In genomic region chr17:71071837-71072236, GRCh38 we compare ENCODE assay signal across 16 cellular contexts.
DNase-seq lines count a peak whose midpoint lies in the region; TF ChIP-seq lines count a peak whose summit lies in the region.
"Had no signal": no experiment of that assay in that cellular context is flagged by ENCODE, and none has a peak within 500 bp of the region (broad histone marks: within the 10 kb centered on the region; RNA-seq: fewer than 3 reads in every experiment).

No MANE protein-coding gene starts in this region.

- no peak overlapping the region for H2AFZ ChIP-seq in neural progenitor cell (replicated peaks)

- H3K36me3 ChIP-seq in BE2C (no peaks in the 10 kb centered on the region), kidney epithelial cell (ENCODE audit: control insufficient read depth, insufficient read depth, low read length) (no peaks in the 10 kb centered on the region), neural progenitor cell (no peaks in the 10 kb centered on the region)
- H3K36me3 ChIP-seq: esophagus muscularis mucosa, HAP-1, tibial nerve had no signal

- no peak for TF ChIP-seq CTCF in BE2C (IDR thresholded peaks at IDR 0.05; ENCODE audit: low read depth, low read length)
- no peak for TF ChIP-seq CTCF in kidney epithelial cell (IDR thresholded peaks at IDR 0.05; ENCODE audit: insufficient read depth, low read length, poor library complexity, severe bottlenecking)
- no peak for TF ChIP-seq CTCF in neural progenitor cell (IDR thresholded peaks at IDR 0.05)

- H3K27ac Mint-ChIP-seq in neural progenitor cell: no peak overlapping the region
- H3K27ac Mint-ChIP-seq: activated naive CD4-positive, alpha-beta T cell treated with anti-CD3 and anti-CD28 coated beads, Interleukin-2, amount 10 ng/mL, durations not matched to agents 7 days and 5 days; IgD-negative memory B cell had no signal

- no peaks in the 10 kb centered on the region for H3K9me3 ChIP-seq in BE2C
- no peaks in the 10 kb centered on the region for H3K9me3 ChIP-seq in neural progenitor cell (ENCODE audit: low read depth)
- H3K9me3 ChIP-seq: esophagus muscularis mucosa, HAP-1, tibial nerve had no signal

- H3K4me2 ChIP-seq in neural progenitor cell: no peak overlapping the region

- no peak overlapping the region for H3K9ac ChIP-seq in neural progenitor cell

- no peak overlapping the region for H3K27ac ChIP-seq in neural progenitor cell
- H3K27ac ChIP-seq: esophagus muscularis mucosa, tibial nerve had no signal

- no peaks in the 10 kb centered on the region for H3K27me3 ChIP-seq in BE2C
- no peaks in the 10 kb centered on the region for H3K27me3 ChIP-seq in kidney epithelial cell (ENCODE audit: control insufficient read depth, insufficient read depth, low read length)
- H3K27me3 ChIP-seq in neural progenitor cell: no peaks in the 10 kb centered on the region
- H3K27me3 ChIP-seq: esophagus muscularis mucosa, tibial nerve had no signal

- H3F3A ChIP-seq in neural progenitor cell (ENCODE audit: low read depth): no peaks in the 10 kb centered on the region

- H3K4me1 ChIP-seq in BE2C (no peaks in the 10 kb centered on the region), neural progenitor cell (no peaks in the 10 kb centered on the region)
- H3K4me1 ChIP-seq: esophagus muscularis mucosa, HAP-1, tibial nerve had no signal

- peaks cover 2% of the 10 kb centered on the region for H3K4me1 Mint-ChIP-seq in neural progenitor cell
- H3K4me1 Mint-ChIP-seq: activated naive CD4-positive, alpha-beta T cell treated with anti-CD3 and anti-CD28 coated beads, Interleukin-2, amount 10 ng/mL, durations not matched to agents 7 days and 5 days; IgD-negative memory B cell had no signal

- peaks cover 3% of the 10 kb centered on the region for H3K36me3 Mint-ChIP-seq in neural progenitor cell
- H3K36me3 Mint-ChIP-seq: activated naive CD4-positive, alpha-beta T cell treated with anti-CD3 and anti-CD28 coated beads, Interleukin-2, amount 10 ng/mL, durations not matched to agents 7 days and 5 days; IgD-negative memory B cell had no signal

- peaks cover 3% of the 10 kb centered on the region for H3K27me3 Mint-ChIP-seq in neural progenitor cell (ENCODE audit: insufficient read depth, low read depth)
- H3K27me3 Mint-ChIP-seq: activated naive CD4-positive, alpha-beta T cell treated with anti-CD3 and anti-CD28 coated beads, Interleukin-2, amount 10 ng/mL, durations not matched to agents 7 days and 5 days; IgD-negative memory B cell had no signal

- H3K4me3 ChIP-seq in BE2C (ENCODE audit: low read depth, low read length) (no peak overlapping the region), kidney epithelial cell (ENCODE audit: low read depth, low read length) (no peak overlapping the region), neural progenitor cell (no peak overlapping the region)
- H3K4me3 ChIP-seq: esophagus muscularis mucosa, HAP-1, tibial nerve had no signal

- peaks cover 2% of the 10 kb centered on the region for H3K9me3 Mint-ChIP-seq in neural progenitor cell

- no peaks in the 10 kb centered on the region for H3K79me2 ChIP-seq in neural progenitor cell (ENCODE audit: low read depth)

- no peak overlapping the region for H3K4me3 Mint-ChIP-seq in neural progenitor cell
- H3K4me3 Mint-ChIP-seq: activated naive CD4-positive, alpha-beta T cell treated with anti-CD3 and anti-CD28 coated beads, Interleukin-2, amount 10 ng/mL, durations not matched to agents 7 days and 5 days; IgD-negative memory B cell had no signal

- H4K20me1 ChIP-seq in neural progenitor cell (ENCODE audit: low read depth): no peaks in the 10 kb centered on the region

- peak; percentile 7 for DNase-seq in BE2C
- DNase-seq in M059J (ENCODE audit: low read depth): peak; percentile 99
- peak; percentile 96 for DNase-seq in amniotic epithelial cell (ENCODE audit: low read depth)
- DNase-seq in kidney epithelial cell (ENCODE audit: low read depth): peak; percentile 97
- no peak for DNase-seq in NCI-H1105 treated with DMSO at 0.1 percent for 48 hours (lab: John Stamatoyannopoulos, UW)
- DNase-seq in neural progenitor cell (ENCODE audit: low spot score): no peak
- DNase-seq in NCI-H510A (lab: John Stamatoyannopoulos, UW): no peak
- no peak for DNase-seq in activated CD4-positive, CD25-positive, alpha-beta regulatory T cell treated with anti-CD3 and anti-CD28 coated beads, Interleukin-2, amount 50 U/mL, for 72 hours
- DNase-seq: activated naive CD4-positive, alpha-beta T cell treated with anti-CD3 and anti-CD28 coated beads, Interleukin-2, amount 10 ng/mL, durations not matched to agents 7 days and 5 days; DMS153; NCI-H526; stimulated activated CD4-positive, alpha-beta T cell treated with anti-CD3 and anti-CD28 coated beads, Interleukin-2, amount 100 ng/mL, for 48 hours had no signal

Comparison
In these comparisons a context has a peak if more than half of its experiments do, and no peak if none do; other contexts are left out.
1. DNase-seq: peak in BE2C (single experiment), M059J (single experiment), amniotic epithelial cell (single experiment) and kidney epithelial cell (single experiment); none in NCI-H1105 treated with DMSO at 0.1 percent for 48 hours (single experiment), neural progenitor cell (single experiment), NCI-H510A (single experiment) and activated CD4-positive, CD25-positive, alpha-beta regulatory T cell treated with anti-CD3 and anti-CD28 coated beads, Interleukin-2, amount 50 U/mL, for 72 hours (single experiment).